9 cellular contexts compared by ENCODE assay signal in genomic region chr17:38893612-38894011, GRCh38. TPM values are rescaled to one million over a fixed set of nuclear protein-coding genes. Genes with fewer than 3 reads are reported as not detected.
DNase-seq lines count a peak whose midpoint lies in the region; ATAC-seq and TF ChIP-seq lines count a peak whose summit lies in the region.
"Had no signal": no experiment of that assay in that cellular context is flagged by ENCODE, and none has a peak within 500 bp of the region (broad histone marks: within the 10 kb centered on the region; RNA-seq: fewer than 3 reads in every experiment).

No MANE protein-coding gene starts in this region.

- no TSS peak for BruUV-seq in OCI-LY7 (replicated peaks; lab: Mats Ljungman, UMichigan)

- no peaks in the 10 kb centered on the region for H4K20me1 ChIP-seq in OCI-LY7 (ENCODE audit: insufficient read depth, low read length)

- TF ChIP-seq CTCF in OCI-LY7 (conservative IDR thresholded peaks at IDR 0.05; ENCODE audit: low read length) (no peak), choroid plexus epithelial cell (conservative IDR thresholded peaks at IDR 0.05; ENCODE audit: low read depth, low read length) (no peak)

- CTCF ChIA-PET in OCI-LY7 (lab: Charles Lee; ENCODE audit: unreplicated experiment) = no interaction called here

- POLR2A ChIA-PET in OCI-LY7 (lab: Charles Lee) = no interaction called here

- H3K27ac ChIP-seq in OCI-LY7 (ENCODE audit: low read depth, low read length, poor library complexity, severe bottlenecking) = peak overlapping the region; percentile 15
- H3K27ac ChIP-seq: foreskin keratinocyte had no signal

- no peak overlapping the region for H3K4me2 ChIP-seq in OCI-LY7 (ENCODE audit: low read length)

- DNase-seq in AML-193 (lab: John Stamatoyannopoulos, UW) (peak; percentile 52 to 68), OCI-LY7 (ENCODE audit: low spot score) (no peak), choroid plexus epithelial cell (ENCODE audit: low read depth) (peak; percentile 71), myocyte (ENCODE audit: low read depth) (peak; percentile 94), NCI-H446 treated with DMSO at 0.1 percent for 48 hours (lab: John Stamatoyannopoulos, UW) (no peak), cerebellar cortex (ENCODE audit: low spot score) (no peak), hippocampal formation (lab: John Stamatoyannopoulos, UW) (no peak)
- DNase-seq: foreskin keratinocyte had no signal

- peaks cover 90% of the 10 kb centered on the region for H3K36me3 ChIP-seq in OCI-LY7 (ENCODE audit: insufficient read depth, low read length)

- intact Hi-C loops in OCI-LY7 (cut with micrococcal nuclease; ENCODE audit: unreplicated experiment) = no loop called here

- H3K4me1 ChIP-seq in OCI-LY7 (ENCODE audit: insufficient read depth, low read length, poor library complexity, severe bottlenecking) = peaks cover 42% of the 10 kb centered on the region
- H3K4me1 ChIP-seq: foreskin keratinocyte had no signal

- H3K4me3 ChIP-seq in OCI-LY7 (ENCODE audit: low read depth, low read length, poor library complexity, severe bottlenecking) (no peak overlapping the region), choroid plexus epithelial cell (ENCODE audit: low read depth, low read length) (no peak overlapping the region)

- no peak for ATAC-seq in HG02763 (IDR thresholded peaks at IDR 0.05; ENCODE audit: unreplicated experiment)
- ATAC-seq: foreskin keratinocyte had no signal

- no peaks in the 10 kb centered on the region for H3K9me3 ChIP-seq in OCI-LY7 (ENCODE audit: low read length)

- no peaks in the 10 kb centered on the region for H3K9me2 ChIP-seq in OCI-LY7 (ENCODE audit: insufficient read depth, low read length)

- no peak overlapping the region for H2AFZ ChIP-seq in OCI-LY7 (ENCODE audit: low read length)

- no peaks in the 10 kb centered on the region for H3K79me2 ChIP-seq in OCI-LY7 (ENCODE audit: insufficient read depth, low read depth, low read length)

RNA-seq across cellular contexts. Expression of gene LASP1, which starts 23.8 kb away (rescaled TPM):
- 44.3 and 48.6 TPM in 2 replicates for total RNA-seq in OCI-LY7 (2014; rRNA removed; shearing (Covaris generic))
- total RNA-seq in OCI-LY7 (2022) (101 and 110 TPM in 2 replicates), myocyte (86.8 and 89.9 TPM in 2 replicates)
- 171 TPM for polyA plus RNA-seq in myocyte (2012)

RNA-seq across cellular contexts. Expression of gene RPL23, which starts 40.1 kb away (rescaled TPM):
- 1,289 and 1,881 TPM in 2 replicates for total RNA-seq in OCI-LY7 (2014; rRNA removed; shearing (Covaris generic))
- total RNA-seq in OCI-LY7 (2022) (1,611 and 1,766 TPM in 2 replicates), myocyte (758 and 872 TPM in 2 replicates)
- polyA plus RNA-seq in myocyte (2012) = 1,420 TPM

Comparison
In these comparisons a context has a peak if more than half of its experiments do, and no peak if none do; other contexts are left out.
1. DNase-seq: peak in AML-193 (2 of 2), choroid plexus epithelial cell (single experiment) and myocyte (single experiment); none in OCI-LY7 (single experiment), NCI-H446 treated with DMSO at 0.1 percent for 48 hours (single experiment), cerebellar cortex (single experiment) and hippocampal formation (0 of 2).